In genomic region chr17:74206332-74206818, GRCh38 we compare ENCODE assay signal across 1 cellular context.
TF ChIP-seq lines count a peak whose summit lies in the region.

No MANE protein-coding gene starts in this region.

TF ChIP-seq in endothelial cell of umbilical vein, 7 proteins besides CTCF, POLR2A, EP300 and RAD21:
- no peak for TF ChIP-seq EZH2 (IDR thresholded peaks at IDR 0.05; ENCODE audit: borderline replicate concordance, low read depth, low read length, severe bottlenecking)
- no peak for TF ChIP-seq POLR2AphosphoS5 (IDR thresholded peaks at IDR 0.05; ENCODE audit: insufficient read depth, low read depth, low read length)
- TF ChIP-seq GATA2 (IDR thresholded peaks at IDR 0.05; ENCODE audit: insufficient read depth, insufficient read length, low read depth, low read length): no peak
